1 cellular context compared by ENCODE assay signal in genomic region chr4:8316911-8317351, GRCh38.
TF ChIP-seq lines count a peak whose summit lies in the region.

No MANE protein-coding gene starts in this region.

TF ChIP-seq in H1, 55 proteins besides CTCF, POLR2A, EP300 and RAD21 (continued from another document):
- TF ChIP-seq ATF2 (IDR thresholded peaks at IDR 0.05; ENCODE audit: low read length) = no peak
